2 cellular contexts compared by ENCODE assay signal in the genomic region with DNA sequence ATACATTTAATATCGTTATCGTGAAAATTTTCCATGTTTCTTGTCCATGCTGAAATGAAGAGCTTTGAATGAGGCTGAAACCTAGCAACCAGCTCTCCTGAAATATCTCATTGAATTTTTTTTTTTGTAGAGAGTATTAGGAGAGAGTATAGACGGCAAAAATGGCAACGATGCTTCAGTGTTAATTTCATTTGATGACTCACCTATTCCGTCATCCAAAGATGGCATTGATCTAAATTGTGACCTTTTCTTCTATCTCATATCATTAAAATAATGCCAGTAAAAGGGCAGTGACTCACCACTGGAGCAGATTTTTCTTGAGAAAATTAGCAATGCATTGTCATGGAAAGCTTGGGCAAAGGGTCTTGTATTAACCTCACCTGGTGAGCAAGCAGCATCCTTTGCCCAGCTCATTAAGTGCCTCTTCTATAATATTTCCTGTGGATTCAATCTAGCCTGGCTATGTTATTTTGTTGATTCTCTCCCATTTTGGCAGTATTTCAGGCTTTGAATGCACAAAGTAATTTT.
TF ChIP-seq lines count a peak whose summit lies in the region.

No MANE protein-coding gene starts in this region.

TF ChIP-seq in SK-N-SH, 30 proteins besides CTCF, POLR2A, EP300 and RAD21:
- no peak for TF ChIP-seq TAF1 (IDR thresholded peaks at IDR 0.05; ENCODE audit: borderline replicate concordance, low read depth, low read length)
- TF ChIP-seq JUND (IDR thresholded peaks at IDR 0.05) = 0 out of 2 replicates have a peak, but pooled peaks have one; percentile 26
- TF ChIP-seq FOSL2 (IDR thresholded peaks at IDR 0.05; ENCODE audit: borderline replicate concordance, low read depth) = peak; percentile 29; the same call in 1 of the 2 replicates
- TF ChIP-seq, protein P1, sequence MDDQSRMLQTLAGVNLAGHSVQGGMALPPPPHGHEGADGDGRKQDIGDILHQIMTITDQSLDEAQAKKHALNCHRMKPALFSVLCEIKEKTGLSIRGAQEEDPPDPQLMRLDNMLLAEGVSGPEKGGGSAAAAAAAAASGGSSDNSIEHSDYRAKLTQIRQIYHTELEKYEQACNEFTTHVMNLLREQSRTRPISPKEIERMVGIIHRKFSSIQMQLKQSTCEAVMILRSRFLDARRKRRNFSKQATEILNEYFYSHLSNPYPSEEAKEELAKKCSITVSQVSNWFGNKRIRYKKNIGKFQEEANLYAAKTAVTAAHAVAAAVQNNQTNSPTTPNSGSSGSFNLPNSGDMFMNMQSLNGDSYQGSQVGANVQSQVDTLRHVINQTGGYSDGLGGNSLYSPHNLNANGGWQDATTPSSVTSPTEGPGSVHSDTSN (IDR thresholded peaks at IDR 0.05) = peak; percentile 20; the same call in 1 of the 2 replicates

TF ChIP-seq in H1, 55 proteins besides CTCF, POLR2A, EP300 and RAD21:
- TF ChIP-seq JUND (IDR thresholded peaks at IDR 0.05; ENCODE audit: low read length) = 0 out of 2 replicates have a peak, but pooled peaks have one; percentile 39
- TF ChIP-seq YY1 (IDR thresholded peaks at IDR 0.05; ENCODE audit: low read depth, low read length) = no peak
